ENCODE assay signal across 16 cellular contexts in genomic region chr11:79388201-79388600, GRCh38. TPM values are rescaled to one million over a fixed set of nuclear protein-coding genes. Genes with fewer than 3 reads are reported as not detected.
"Had no signal": no experiment of that assay in that cellular context is flagged by ENCODE, and none has a peak within 500 bp of the region (broad histone marks: within the 10 kb centered on the region; RNA-seq: fewer than 3 reads in every experiment).

No MANE protein-coding gene starts in this region.

- DNase-seq: colonic mucosa; effector CD4-positive, alpha-beta T cell; heart left ventricle; hippocampal formation; left colon; left ventricle myocardium superior; mesendoderm; posterior cingulate gyrus; stimulated activated CD4-positive, alpha-beta T cell treated with anti-CD3 and anti-CD28 coated beads, Interleukin-2, amount 100 ng/mL, for 24 hours; stimulated activated CD4-positive, alpha-beta T cell treated with anti-CD3 and anti-CD28 coated beads, Interleukin-4, amount 100 ng/mL, for 4 hours; stimulated activated naive B cell treated with anti-CD40 and anti-IgM and Interleukin-4, amounts not matched to agents 10 μg/mL and 1 μg/mL and 100 μg/mL, for 72 hours; trophoblast cell had no signal

- H3K4me3 ChIP-seq: colonic mucosa, heart left ventricle, skin epidermis had no signal

- H3K36me3 ChIP-seq: colonic mucosa, heart left ventricle had no signal

- H3K27ac Mint-ChIP-seq: nephron; stimulated activated naive B cell treated with anti-CD40 and anti-IgM and Interleukin-4, amounts not matched to agents 10 μg/mL and 1 μg/mL and 100 μg/mL, for 72 hours had no signal

- H3K4me1 ChIP-seq: colonic mucosa had no signal

- ATAC-seq: left ventricle myocardium superior had no signal

- H3K4me3 Mint-ChIP-seq: nephron; stimulated activated naive B cell treated with anti-CD40 and anti-IgM and Interleukin-4, amounts not matched to agents 10 μg/mL and 1 μg/mL and 100 μg/mL, for 72 hours had no signal

- H3K27me3 ChIP-seq: colonic mucosa, heart left ventricle had no signal

- H3K27ac ChIP-seq: colonic mucosa, heart left ventricle, skin epidermis had no signal

- H3K9me3 Mint-ChIP-seq: nephron had no signal

- FAIRE-seq: frontal cortex had no signal

- H3K36me3 Mint-ChIP-seq: stimulated activated naive B cell treated with anti-CD40 and anti-IgM and Interleukin-4, amounts not matched to agents 10 μg/mL and 1 μg/mL and 100 μg/mL, for 72 hours had no signal

- H3K9me3 ChIP-seq: colonic mucosa, heart left ventricle had no signal

RNA-seq across cellular contexts. Expression of gene TENM4, which starts 52.6 kb away (rescaled TPM):
- total RNA-seq: lung microvascular endothelial cell had no signal
